In the genomic region with DNA sequence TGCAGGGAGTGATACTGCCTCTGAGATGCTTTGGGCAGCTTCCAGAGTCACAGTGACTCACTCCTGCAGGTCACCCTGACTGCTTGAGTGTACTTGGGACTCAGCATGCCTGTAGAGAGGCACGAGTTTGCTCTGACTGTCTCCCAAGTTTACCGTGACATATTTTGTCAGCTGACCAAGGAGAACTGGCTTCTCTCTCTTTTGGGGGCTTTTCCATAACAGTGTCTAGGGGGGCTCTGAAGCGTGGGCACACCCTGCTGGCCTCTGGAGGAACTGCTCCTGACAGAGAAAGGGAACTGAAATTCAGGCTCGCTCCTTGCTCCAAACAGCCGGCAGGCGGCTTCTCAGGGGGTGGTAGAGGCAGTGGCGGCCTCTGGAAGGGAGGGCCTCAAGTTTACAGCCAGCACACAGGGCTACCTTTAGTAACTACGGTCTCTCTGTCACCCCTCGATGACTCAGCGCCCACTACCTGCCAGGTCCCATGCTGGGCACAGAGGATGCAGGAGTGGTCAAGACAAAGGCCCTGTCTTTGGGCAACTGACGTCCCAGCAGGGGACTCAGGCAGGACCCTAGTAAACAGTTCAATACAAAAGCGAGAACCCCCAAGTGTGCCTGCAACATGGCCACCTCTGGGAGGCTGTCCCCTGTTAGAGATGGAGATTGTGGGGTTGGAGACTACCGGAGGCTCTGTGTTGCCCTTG, we compare ENCODE assay signal across 8 cellular contexts. TPM values are rescaled to one million over a fixed set of nuclear protein-coding genes. Genes with fewer than 3 reads are reported as not detected.
DNase-seq lines count a peak whose midpoint lies in the region; ATAC-seq and TF ChIP-seq lines count a peak whose summit lies in the region.
"Had no signal": no experiment of that assay in that cellular context is flagged by ENCODE, and none has a peak within 500 bp of the region (broad histone marks: within the 10 kb centered on the region; RNA-seq: fewer than 3 reads in every experiment).

No MANE protein-coding gene starts in this region.

- DNase-seq in GM10266 (ENCODE audit: extremely low spot score) (peak; percentile 49), GM20000 (ENCODE audit: low spot score) (peak; percentile 59), SK-N-DZ (ENCODE audit: low spot score) (peak; percentile 52), fibroblast of villous mesenchyme (ENCODE audit: low read depth) (peak; percentile 50), spleen (no peak), KG1 (lab: John Stamatoyannopoulos, UW) (no peak)
- DNase-seq: activated naive CD8-positive, alpha-beta T cell treated with anti-CD3 and anti-CD28 coated beads, Interleukin-2, amount 10 ng/mL, durations not matched to agents 7 days and 5 days had no signal

- peaks cover 0 to 10% (median 0%) of the 10 kb centered on the region in 7 donors for H3K27me3 ChIP-seq in spleen (replicated peaks in 1 of 7)

- TF ChIP-seq CTCF in GM10266 (IDR thresholded peaks at IDR 0.05; ENCODE audit: control insufficient read depth, insufficient read depth, low read depth, missing control alignments): peak; percentile 51
- peak; percentile 46 for TF ChIP-seq CTCF in GM20000 (IDR thresholded peaks at IDR 0.05; ENCODE audit: extremely low read depth, missing control alignments)
- peak; percentile 66 for TF ChIP-seq CTCF in fibroblast of villous mesenchyme (IDR thresholded peaks at IDR 0.05; ENCODE audit: insufficient read depth, low read depth, low read length)
- peak in 10 of 11 experiments; percentile 8 to 67 (median 56) for TF ChIP-seq CTCF in spleen (IDR thresholded peaks at IDR 0.05 in 8 of 11, conservative IDR thresholded peaks at IDR 0.05 in 3 of 11)

- intact Hi-C loops in spleen (cut with DNase I; ENCODE audit: low total_unique reads): no loop called here

- 20 to 40% (median 33%) methylated on average over 6 to 13 of the region's 13 CpGs for WGBS in spleen, 5 donors

- TF ChIP-seq POLR2A in spleen (IDR thresholded peaks at IDR 0.05): no peak

- H3K9me3 ChIP-seq in spleen: no peaks in the 10 kb centered on the region

- ATAC-seq in HG03460 (IDR thresholded peaks at IDR 0.05; ENCODE audit: unreplicated experiment): peak; percentile 77

- no peaks in the 10 kb centered on the region for H3K36me3 ChIP-seq in spleen

- H3K27ac ChIP-seq in spleen: no peak overlapping the region

- peaks cover 0 to 7% (median 0%) of the 10 kb centered on the region in 6 donors for H3K4me1 ChIP-seq in spleen

- H3K4me3 ChIP-seq in fibroblast of villous mesenchyme (ENCODE audit: low read depth, low read length): no peak overlapping the region
- H3K4me3 ChIP-seq in spleen: no peak overlapping the region

RNA-seq across cellular contexts. Expression of gene ZNF185, which starts 17.8 kb away (rescaled TPM):
- 0.63 and 0.73 TPM in 2 replicates for polyA plus RNA-seq in SK-N-DZ (2014; cell fraction: cytosol; rRNA removed)
- polyA plus RNA-seq in SK-N-DZ (2014; cell fraction: nucleus; rRNA removed): 0.29 and 0.59 TPM in 2 replicates
- total RNA-seq in fibroblast of villous mesenchyme (2.9 and 3.9 TPM in 2 replicates), spleen (10 to 100 TPM in 3 of 7 donors, 1 to 10 TPM in 4; 6.6 to 13.8 (median 8.3) TPM)
- 1 to 10 TPM; 2.0 to 2.7 (median 2.4) TPM for polyA plus RNA-seq in spleen

Comparison
In these comparisons a context has a peak if more than half of its experiments do, and no peak if none do; other contexts are left out.
1. DNase-seq: peak in GM10266 (single experiment), GM20000 (single experiment), SK-N-DZ (single experiment) and fibroblast of villous mesenchyme (single experiment); none in spleen (single experiment) and KG1 (single experiment).
2. Peak in every context shown above with its lines, with median percentiles within 50 percentile points of each other: CTCF ChIP-seq.